ENCODE assay signal across 2 cellular contexts in the genomic region with DNA sequence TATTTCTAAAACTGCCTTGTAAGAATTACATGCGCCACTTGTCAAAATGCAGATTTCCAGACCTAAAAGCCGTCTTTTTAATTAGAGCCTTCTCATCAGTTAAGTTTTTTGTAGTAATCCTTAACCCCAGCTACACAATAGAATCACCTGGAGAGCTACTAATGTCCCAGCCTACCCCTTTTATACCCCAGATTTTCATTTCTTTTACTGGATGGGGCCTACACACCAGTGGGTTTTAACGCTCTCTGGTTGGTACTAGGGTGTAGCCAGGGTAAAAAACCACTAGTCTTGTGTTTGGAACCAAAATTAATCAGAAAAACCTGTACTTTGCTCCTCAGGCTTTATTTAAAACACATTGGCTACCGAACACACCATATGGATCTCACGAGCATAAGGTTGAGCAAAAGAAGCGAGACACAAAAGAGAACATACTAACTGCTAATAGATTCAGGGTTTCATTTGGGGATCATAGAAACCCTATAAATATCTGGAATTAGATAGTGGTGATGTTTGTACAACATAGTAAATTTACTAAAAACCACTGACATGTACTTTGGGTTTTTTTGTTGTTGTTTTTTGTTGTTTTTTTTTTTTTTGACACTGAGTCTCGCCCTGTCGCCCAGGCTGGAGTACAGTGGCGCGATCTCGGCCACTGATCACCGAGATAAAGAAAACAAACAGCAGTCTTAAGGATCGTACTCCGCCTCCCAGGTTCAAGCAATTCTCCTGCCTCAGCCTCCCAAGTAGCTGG.
TF ChIP-seq lines count a peak whose summit lies in the region.

No MANE protein-coding gene starts in this region.

TF ChIP-seq in GM23338, 12 proteins besides CTCF, POLR2A, EP300 and RAD21:
- TF ChIP-seq, protein P1, sequence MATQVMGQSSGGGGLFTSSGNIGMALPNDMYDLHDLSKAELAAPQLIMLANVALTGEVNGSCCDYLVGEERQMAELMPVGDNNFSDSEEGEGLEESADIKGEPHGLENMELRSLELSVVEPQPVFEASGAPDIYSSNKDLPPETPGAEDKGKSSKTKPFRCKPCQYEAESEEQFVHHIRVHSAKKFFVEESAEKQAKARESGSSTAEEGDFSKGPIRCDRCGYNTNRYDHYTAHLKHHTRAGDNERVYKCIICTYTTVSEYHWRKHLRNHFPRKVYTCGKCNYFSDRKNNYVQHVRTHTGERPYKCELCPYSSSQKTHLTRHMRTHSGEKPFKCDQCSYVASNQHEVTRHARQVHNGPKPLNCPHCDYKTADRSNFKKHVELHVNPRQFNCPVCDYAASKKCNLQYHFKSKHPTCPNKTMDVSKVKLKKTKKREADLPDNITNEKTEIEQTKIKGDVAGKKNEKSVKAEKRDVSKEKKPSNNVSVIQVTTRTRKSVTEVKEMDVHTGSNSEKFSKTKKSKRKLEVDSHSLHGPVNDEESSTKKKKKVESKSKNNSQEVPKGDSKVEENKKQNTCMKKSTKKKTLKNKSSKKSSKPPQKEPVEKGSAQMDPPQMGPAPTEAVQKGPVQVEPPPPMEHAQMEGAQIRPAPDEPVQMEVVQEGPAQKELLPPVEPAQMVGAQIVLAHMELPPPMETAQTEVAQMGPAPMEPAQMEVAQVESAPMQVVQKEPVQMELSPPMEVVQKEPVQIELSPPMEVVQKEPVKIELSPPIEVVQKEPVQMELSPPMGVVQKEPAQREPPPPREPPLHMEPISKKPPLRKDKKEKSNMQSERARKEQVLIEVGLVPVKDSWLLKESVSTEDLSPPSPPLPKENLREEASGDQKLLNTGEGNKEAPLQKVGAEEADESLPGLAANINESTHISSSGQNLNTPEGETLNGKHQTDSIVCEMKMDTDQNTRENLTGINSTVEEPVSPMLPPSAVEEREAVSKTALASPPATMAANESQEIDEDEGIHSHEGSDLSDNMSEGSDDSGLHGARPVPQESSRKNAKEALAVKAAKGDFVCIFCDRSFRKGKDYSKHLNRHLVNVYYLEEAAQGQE (IDR thresholded peaks at IDR 0.05; ENCODE audit: unreplicated experiment), result no peak
- TF ChIP-seq ETS1 (IDR thresholded peaks at IDR 0.05) (no peak), POLR2AphosphoS5 (IDR thresholded peaks at IDR 0.05; ENCODE audit: low read depth) (no peak), CREB1 (CRISPR knock-in tag; IDR thresholded peaks at IDR 0.05; ENCODE audit: low read depth) (no peak), EZH2phosphoT487 (IDR thresholded peaks at IDR 0.05; ENCODE audit: unreplicated experiment) (no peak), ZNF462 (CRISPR knock-in tag; IDR thresholded peaks at IDR 0.05) (no peak)

TF ChIP-seq in K562, 482 proteins besides CTCF, POLR2A, EP300 and RAD21 (continues in another document):
- TF ChIP-seq, protein P2, sequence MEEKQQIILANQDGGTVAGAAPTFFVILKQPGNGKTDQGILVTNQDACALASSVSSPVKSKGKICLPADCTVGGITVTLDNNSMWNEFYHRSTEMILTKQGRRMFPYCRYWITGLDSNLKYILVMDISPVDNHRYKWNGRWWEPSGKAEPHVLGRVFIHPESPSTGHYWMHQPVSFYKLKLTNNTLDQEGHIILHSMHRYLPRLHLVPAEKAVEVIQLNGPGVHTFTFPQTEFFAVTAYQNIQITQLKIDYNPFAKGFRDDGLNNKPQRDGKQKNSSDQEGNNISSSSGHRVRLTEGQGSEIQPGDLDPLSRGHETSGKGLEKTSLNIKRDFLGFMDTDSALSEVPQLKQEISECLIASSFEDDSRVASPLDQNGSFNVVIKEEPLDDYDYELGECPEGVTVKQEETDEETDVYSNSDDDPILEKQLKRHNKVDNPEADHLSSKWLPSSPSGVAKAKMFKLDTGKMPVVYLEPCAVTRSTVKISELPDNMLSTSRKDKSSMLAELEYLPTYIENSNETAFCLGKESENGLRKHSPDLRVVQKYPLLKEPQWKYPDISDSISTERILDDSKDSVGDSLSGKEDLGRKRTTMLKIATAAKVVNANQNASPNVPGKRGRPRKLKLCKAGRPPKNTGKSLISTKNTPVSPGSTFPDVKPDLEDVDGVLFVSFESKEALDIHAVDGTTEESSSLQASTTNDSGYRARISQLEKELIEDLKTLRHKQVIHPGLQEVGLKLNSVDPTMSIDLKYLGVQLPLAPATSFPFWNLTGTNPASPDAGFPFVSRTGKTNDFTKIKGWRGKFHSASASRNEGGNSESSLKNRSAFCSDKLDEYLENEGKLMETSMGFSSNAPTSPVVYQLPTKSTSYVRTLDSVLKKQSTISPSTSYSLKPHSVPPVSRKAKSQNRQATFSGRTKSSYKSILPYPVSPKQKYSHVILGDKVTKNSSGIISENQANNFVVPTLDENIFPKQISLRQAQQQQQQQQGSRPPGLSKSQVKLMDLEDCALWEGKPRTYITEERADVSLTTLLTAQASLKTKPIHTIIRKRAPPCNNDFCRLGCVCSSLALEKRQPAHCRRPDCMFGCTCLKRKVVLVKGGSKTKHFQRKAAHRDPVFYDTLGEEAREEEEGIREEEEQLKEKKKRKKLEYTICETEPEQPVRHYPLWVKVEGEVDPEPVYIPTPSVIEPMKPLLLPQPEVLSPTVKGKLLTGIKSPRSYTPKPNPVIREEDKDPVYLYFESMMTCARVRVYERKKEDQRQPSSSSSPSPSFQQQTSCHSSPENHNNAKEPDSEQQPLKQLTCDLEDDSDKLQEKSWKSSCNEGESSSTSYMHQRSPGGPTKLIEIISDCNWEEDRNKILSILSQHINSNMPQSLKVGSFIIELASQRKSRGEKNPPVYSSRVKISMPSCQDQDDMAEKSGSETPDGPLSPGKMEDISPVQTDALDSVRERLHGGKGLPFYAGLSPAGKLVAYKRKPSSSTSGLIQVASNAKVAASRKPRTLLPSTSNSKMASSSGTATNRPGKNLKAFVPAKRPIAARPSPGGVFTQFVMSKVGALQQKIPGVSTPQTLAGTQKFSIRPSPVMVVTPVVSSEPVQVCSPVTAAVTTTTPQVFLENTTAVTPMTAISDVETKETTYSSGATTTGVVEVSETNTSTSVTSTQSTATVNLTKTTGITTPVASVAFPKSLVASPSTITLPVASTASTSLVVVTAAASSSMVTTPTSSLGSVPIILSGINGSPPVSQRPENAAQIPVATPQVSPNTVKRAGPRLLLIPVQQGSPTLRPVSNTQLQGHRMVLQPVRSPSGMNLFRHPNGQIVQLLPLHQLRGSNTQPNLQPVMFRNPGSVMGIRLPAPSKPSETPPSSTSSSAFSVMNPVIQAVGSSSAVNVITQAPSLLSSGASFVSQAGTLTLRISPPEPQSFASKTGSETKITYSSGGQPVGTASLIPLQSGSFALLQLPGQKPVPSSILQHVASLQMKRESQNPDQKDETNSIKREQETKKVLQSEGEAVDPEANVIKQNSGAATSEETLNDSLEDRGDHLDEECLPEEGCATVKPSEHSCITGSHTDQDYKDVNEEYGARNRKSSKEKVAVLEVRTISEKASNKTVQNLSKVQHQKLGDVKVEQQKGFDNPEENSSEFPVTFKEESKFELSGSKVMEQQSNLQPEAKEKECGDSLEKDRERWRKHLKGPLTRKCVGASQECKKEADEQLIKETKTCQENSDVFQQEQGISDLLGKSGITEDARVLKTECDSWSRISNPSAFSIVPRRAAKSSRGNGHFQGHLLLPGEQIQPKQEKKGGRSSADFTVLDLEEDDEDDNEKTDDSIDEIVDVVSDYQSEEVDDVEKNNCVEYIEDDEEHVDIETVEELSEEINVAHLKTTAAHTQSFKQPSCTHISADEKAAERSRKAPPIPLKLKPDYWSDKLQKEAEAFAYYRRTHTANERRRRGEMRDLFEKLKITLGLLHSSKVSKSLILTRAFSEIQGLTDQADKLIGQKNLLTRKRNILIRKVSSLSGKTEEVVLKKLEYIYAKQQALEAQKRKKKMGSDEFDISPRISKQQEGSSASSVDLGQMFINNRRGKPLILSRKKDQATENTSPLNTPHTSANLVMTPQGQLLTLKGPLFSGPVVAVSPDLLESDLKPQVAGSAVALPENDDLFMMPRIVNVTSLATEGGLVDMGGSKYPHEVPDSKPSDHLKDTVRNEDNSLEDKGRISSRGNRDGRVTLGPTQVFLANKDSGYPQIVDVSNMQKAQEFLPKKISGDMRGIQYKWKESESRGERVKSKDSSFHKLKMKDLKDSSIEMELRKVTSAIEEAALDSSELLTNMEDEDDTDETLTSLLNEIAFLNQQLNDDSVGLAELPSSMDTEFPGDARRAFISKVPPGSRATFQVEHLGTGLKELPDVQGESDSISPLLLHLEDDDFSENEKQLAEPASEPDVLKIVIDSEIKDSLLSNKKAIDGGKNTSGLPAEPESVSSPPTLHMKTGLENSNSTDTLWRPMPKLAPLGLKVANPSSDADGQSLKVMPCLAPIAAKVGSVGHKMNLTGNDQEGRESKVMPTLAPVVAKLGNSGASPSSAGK (IDR thresholded peaks at IDR 0.05), result peak; percentile 32
- no peak for TF ChIP-seq ID3 (CRISPR knock-in tag; IDR thresholded peaks at IDR 0.05)
- no peak for TF ChIP-seq ID3 (tag; IDR thresholded peaks at IDR 0.05)
- TF ChIP-seq CTCFL (IDR thresholded peaks at IDR 0.05; ENCODE audit: borderline replicate concordance, insufficient read depth, low read depth, low read length, poor library complexity, severe bottlenecking), result no peak
- TF ChIP-seq ZNF140 (CRISPR knock-in tag; IDR thresholded peaks at IDR 0.05), result no peak
- TF ChIP-seq ZNF449 (CRISPR knock-in tag; IDR thresholded peaks at IDR 0.05), result no peak
- TF ChIP-seq ATF7 (IDR thresholded peaks at IDR 0.05), result peak; percentile 44; the same call in 1 of the 2 replicates
- 0 out of 2 replicates have a peak, but pooled peaks have one; percentile 47 for TF ChIP-seq ADNP (tag; IDR thresholded peaks at IDR 0.05)
- TF ChIP-seq ZNF143 (CRISPR knock-in tag; IDR thresholded peaks at IDR 0.05), result no peak
- TF ChIP-seq NR2F6 (CRISPR knock-in tag; IDR thresholded peaks at IDR 0.05), result no peak
- no peak for TF ChIP-seq CUX1 (CRISPR knock-in tag; IDR thresholded peaks at IDR 0.05)
- TF ChIP-seq BRCA1 (IDR thresholded peaks at IDR 0.05), result no peak
- no peak for TF ChIP-seq BRCA1 (CRISPR knock-in tag; IDR thresholded peaks at IDR 0.05)
